8 cellular contexts compared by ENCODE assay signal in genomic region chr15:101128191-101128590, GRCh38.
DNase-seq lines count a peak whose midpoint lies in the region; ATAC-seq and TF ChIP-seq lines count a peak whose summit lies in the region.

No MANE protein-coding gene starts in this region.

- H4K8ac ChIP-seq in mesenchymal stem cell (ENCODE audit: low read length) = no peak overlapping the region

- ATAC-seq in body of pancreas (peak; percentile 52), GM18502 (IDR thresholded peaks at IDR 0.05; ENCODE audit: poor library complexity, unreplicated experiment) (no peak), GM19023 (IDR thresholded peaks at IDR 0.05; ENCODE audit: unreplicated experiment) (no peak)

- H3K27ac ChIP-seq in body of pancreas = peak overlapping the region in 2 of 4 donors; percentile 37 to 53
- peak overlapping the region; percentile 97 for H3K27ac ChIP-seq in mesenchymal stem cell (ENCODE audit: low read length, poor library complexity, severe bottlenecking)

- 86 to 96% methylated on average over 7 of the region's 7 CpGs for WGBS in body of pancreas, 2 donors
- 44% methylated on average over 7 of the region's 7 CpGs for WGBS in mesenchymal stem cell

- no peak for TF ChIP-seq POLR2A in body of pancreas (IDR thresholded peaks at IDR 0.05)

- H3K36me3 ChIP-seq in body of pancreas (replicated peaks in 1 of 2; ENCODE audit: insufficient read depth in 1 of 2, low read depth in 2 of 2) (no peaks in the 10 kb centered on the region), mesenchymal stem cell (ENCODE audit: control insufficient read depth in 1 of 2, insufficient read depth in 2 of 2, low read depth in 1 of 2, low read length in 2 of 2) (no peaks in the 10 kb centered on the region)

- H2BK5ac ChIP-seq in mesenchymal stem cell (ENCODE audit: low read depth, low read length, poor library complexity, severe bottlenecking) = no peak overlapping the region

- no peak overlapping the region for H3K14ac ChIP-seq in mesenchymal stem cell (ENCODE audit: low read length in 2 of 2)

- no peak for TF ChIP-seq EP300 in Ishikawa (IDR thresholded peaks at IDR 0.05; ENCODE audit: borderline replicate concordance)

- H3K18ac ChIP-seq in mesenchymal stem cell (ENCODE audit: low read depth in 1 of 2, low read length in 2 of 2) = no peak overlapping the region

- no peak overlapping the region for H2AFZ ChIP-seq in mesenchymal stem cell (ENCODE audit: low read depth, low read length)

- peaks cover 6% of the 10 kb centered on the region for H3K4me1 ChIP-seq in body of pancreas
- H3K4me1 ChIP-seq in mesenchymal stem cell (ENCODE audit: control insufficient read depth, insufficient read depth, low read depth, low read length) = peaks cover 11% of the 10 kb centered on the region

- no peak overlapping the region for H3K4ac ChIP-seq in mesenchymal stem cell (ENCODE audit: low read depth in 1 of 2, low read length in 2 of 2)

- no peak overlapping the region for H4K91ac ChIP-seq in mesenchymal stem cell (ENCODE audit: low read length)

- DNase-seq in AG04449 (ENCODE audit: low read depth, low spot score) (peak; percentile 95), body of pancreas (peak in 1 of 4 donors; percentile 20), mesenchymal stem cell (peak; percentile 93), 8988T (no peak)
- DNase-seq in stimulated activated naive CD4-positive, alpha-beta T cell (lab: John Stamatoyannopoulos, UW) = no peak

- no peak overlapping the region for H3K23ac ChIP-seq in mesenchymal stem cell (ENCODE audit: low read length in 2 of 2)

- H2BK15ac ChIP-seq in mesenchymal stem cell (ENCODE audit: low read depth, poor library complexity, severe bottlenecking) = no peak overlapping the region

- POLR2A ChIA-PET in AG04449 (lab: Yijun Ruan, JAX) = interaction anchor here (0.7 kb wide), 1 partner anchor 124 kb away, joined by 5 read pairs; the partner anchor contains the start of gene CHSY1

- TF ChIP-seq CTCF in AG04449 (IDR thresholded peaks at IDR 0.05; ENCODE audit: insufficient read depth, low read length, missing control alignments) (no peak), body of pancreas (IDR thresholded peaks at IDR 0.05) (no peak)

- TF ChIP-seq RAD21 in Ishikawa (IDR thresholded peaks at IDR 0.05; ENCODE audit: low read depth) = no peak

- no peak overlapping the region for H3K4me3 ChIP-seq in AG04449 (ENCODE audit: low read depth, low read length)
- H3K4me3 ChIP-seq in body of pancreas = no peak overlapping the region
- peak overlapping the region in 1 of 2 experiments; percentile 25 for H3K4me3 ChIP-seq in mesenchymal stem cell (ENCODE audit: insufficient read depth in 1 of 2, low read depth in 1 of 2, low read length in 2 of 2)

- peak overlapping the region in 1 of 2 experiments; percentile 43 for H2BK12ac ChIP-seq in mesenchymal stem cell (ENCODE audit: low read length in 2 of 2)

- H3K27me3 ChIP-seq in body of pancreas = no peaks in the 10 kb centered on the region
- H3K27me3 ChIP-seq in mesenchymal stem cell (ENCODE audit: control insufficient read depth in 1 of 2, insufficient read depth in 1 of 2, low read length in 2 of 2) = no peaks in the 10 kb centered on the region

- no peak overlapping the region for H2BK120ac ChIP-seq in mesenchymal stem cell (ENCODE audit: low read depth, low read length)

- H2AK5ac ChIP-seq in mesenchymal stem cell (ENCODE audit: low read length, severe bottlenecking) = peak overlapping the region; percentile 43

- H3K9ac ChIP-seq in mesenchymal stem cell (ENCODE audit: low read length) = peak overlapping the region; percentile 87

- CTCF ChIA-PET in AG04449 (lab: Yijun Ruan, JAX) = interaction anchor here (1.0 to 2.1 kb wide), 3 partner anchors 10 to 38 kb away, joined by 3 to 5 read pairs (median 4); no protein-coding TSS in a partner anchor

- H3K9me3 ChIP-seq in body of pancreas (no peaks in the 10 kb centered on the region), mesenchymal stem cell (ENCODE audit: control insufficient read depth, low read length) (no peaks in the 10 kb centered on the region)

- intact Hi-C loops in body of pancreas (cut with DNase I) = no loop called here

- peaks cover 1% of the 10 kb centered on the region for H3K79me1 ChIP-seq in mesenchymal stem cell (replicated peaks; ENCODE audit: low read length, poor library complexity, severe bottlenecking)

- H3K4me2 ChIP-seq in mesenchymal stem cell (ENCODE audit: low read length, poor library complexity, severe bottlenecking) = no peak overlapping the region

TF ChIP-seq in Ishikawa, 13 proteins besides CTCF, POLR2A, EP300 and RAD21:
- TF ChIP-seq TEAD4 (IDR thresholded peaks at IDR 0.05) (peak; percentile 79), CREB1 (IDR thresholded peaks at IDR 0.05; ENCODE audit: low read depth) (no peak), TCF12 (IDR thresholded peaks at IDR 0.05; ENCODE audit: low read depth) (no peak), TAF1 (IDR thresholded peaks at IDR 0.05; ENCODE audit: low read depth) (no peak)
- TF ChIP-seq, protein P1, sequence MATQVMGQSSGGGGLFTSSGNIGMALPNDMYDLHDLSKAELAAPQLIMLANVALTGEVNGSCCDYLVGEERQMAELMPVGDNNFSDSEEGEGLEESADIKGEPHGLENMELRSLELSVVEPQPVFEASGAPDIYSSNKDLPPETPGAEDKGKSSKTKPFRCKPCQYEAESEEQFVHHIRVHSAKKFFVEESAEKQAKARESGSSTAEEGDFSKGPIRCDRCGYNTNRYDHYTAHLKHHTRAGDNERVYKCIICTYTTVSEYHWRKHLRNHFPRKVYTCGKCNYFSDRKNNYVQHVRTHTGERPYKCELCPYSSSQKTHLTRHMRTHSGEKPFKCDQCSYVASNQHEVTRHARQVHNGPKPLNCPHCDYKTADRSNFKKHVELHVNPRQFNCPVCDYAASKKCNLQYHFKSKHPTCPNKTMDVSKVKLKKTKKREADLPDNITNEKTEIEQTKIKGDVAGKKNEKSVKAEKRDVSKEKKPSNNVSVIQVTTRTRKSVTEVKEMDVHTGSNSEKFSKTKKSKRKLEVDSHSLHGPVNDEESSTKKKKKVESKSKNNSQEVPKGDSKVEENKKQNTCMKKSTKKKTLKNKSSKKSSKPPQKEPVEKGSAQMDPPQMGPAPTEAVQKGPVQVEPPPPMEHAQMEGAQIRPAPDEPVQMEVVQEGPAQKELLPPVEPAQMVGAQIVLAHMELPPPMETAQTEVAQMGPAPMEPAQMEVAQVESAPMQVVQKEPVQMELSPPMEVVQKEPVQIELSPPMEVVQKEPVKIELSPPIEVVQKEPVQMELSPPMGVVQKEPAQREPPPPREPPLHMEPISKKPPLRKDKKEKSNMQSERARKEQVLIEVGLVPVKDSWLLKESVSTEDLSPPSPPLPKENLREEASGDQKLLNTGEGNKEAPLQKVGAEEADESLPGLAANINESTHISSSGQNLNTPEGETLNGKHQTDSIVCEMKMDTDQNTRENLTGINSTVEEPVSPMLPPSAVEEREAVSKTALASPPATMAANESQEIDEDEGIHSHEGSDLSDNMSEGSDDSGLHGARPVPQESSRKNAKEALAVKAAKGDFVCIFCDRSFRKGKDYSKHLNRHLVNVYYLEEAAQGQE (IDR thresholded peaks at IDR 0.05; ENCODE audit: low read depth) = no peak
- TF ChIP-seq, protein P2, sequence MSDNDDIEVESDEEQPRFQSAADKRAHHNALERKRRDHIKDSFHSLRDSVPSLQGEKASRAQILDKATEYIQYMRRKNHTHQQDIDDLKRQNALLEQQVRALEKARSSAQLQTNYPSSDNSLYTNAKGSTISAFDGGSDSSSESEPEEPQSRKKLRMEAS (IDR thresholded peaks at IDR 0.05) = no peak

Comparison
In these comparisons a context has a peak if more than half of its experiments do, and no peak if none do; other contexts are left out.
1. DNase-seq: peak in AG04449 (single experiment) and mesenchymal stem cell (single experiment); none in 8988T (single experiment) and stimulated activated naive CD4-positive, alpha-beta T cell (0 of 6).